Comparison of ENCODE assay signal across 8 cellular contexts in the genomic region with DNA sequence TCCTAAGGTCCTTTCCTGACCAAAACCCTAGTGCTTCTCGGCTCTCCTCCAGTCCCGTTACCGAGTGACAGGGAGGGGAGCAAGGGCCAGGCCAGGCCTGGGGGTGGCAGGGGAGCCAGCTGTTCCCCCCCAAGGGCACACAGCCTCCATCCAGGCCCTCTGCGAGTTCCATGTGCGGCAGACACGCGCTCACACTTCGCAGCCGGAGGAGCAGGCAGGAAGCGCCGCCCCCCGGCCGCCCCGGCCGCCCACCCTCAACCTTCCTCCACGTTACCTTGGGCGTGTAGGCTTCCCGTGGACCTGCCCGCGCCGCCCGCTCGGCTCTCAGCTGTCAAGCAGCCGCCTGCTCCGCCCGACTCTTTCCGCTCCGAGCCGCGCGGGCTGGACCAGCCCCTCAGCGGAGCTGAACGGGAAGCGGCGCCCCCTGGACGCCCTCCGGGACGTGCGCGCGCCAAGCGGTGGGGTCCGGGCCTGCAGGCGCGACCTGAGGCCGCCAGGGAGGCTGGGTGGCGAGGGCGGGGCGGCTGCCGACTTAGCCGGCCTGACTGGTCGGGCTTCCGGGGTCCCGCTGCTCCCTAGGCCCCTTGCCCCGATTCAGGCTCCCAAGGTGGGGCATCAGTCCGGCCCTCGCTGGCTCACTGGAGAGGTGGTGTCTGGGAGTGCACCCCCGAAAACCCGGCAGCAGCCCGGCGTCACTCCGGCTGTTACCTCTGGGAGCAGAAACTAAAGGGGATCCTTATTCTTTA. TPM values are rescaled to one million over a fixed set of nuclear protein-coding genes. Genes with fewer than 3 reads are reported as not detected.
DNase-seq lines count a peak whose midpoint lies in the region; ATAC-seq, FAIRE-seq and TF ChIP-seq lines count a peak whose summit lies in the region.

A gene with protein sequence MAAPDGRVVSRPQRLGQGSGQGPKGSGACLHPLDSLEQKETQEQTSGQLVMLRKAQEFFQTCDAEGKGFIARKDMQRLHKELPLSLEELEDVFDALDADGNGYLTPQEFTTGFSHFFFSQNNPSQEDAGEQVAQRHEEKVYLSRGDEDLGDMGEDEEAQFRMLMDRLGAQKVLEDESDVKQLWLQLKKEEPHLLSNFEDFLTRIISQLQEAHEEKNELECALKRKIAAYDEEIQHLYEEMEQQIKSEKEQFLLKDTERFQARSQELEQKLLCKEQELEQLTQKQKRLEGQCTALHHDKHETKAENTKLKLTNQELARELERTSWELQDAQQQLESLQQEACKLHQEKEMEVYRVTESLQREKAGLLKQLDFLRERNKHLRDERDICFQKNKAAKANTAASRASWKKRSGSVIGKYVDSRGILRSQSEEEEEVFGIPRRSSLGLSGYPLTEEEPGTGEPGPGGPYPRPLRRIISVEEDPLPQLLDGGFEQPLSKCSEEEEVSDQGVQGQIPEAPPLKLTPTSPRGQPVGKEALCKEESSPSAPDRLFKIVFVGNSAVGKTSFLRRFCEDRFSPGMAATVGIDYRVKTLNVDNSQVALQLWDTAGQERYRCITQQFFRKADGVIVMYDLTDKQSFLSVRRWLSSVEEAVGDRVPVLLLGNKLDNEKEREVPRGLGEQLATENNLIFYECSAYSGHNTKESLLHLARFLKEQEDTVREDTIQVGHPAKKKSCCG (minus strand): TSS at position 369 of the 746 bp plus-strand sequence. CDS start 56,110 bp downstream, outside the sequence.

- peak within 1 kb of the TSS; percentile 98 for H3K27ac ChIP-seq in KOPT-K1 (ENCODE audit: low read depth, low read length, poor library complexity, severe bottlenecking)
- H3K27ac ChIP-seq in VCaP: peak within 1 kb of the TSS; percentile 91

- H3K9me3 ChIP-seq in KOPT-K1 (ENCODE audit: insufficient read depth, low read length, poor library complexity, severe bottlenecking): no peaks in the 10 kb centered on the region

- peaks cover 6% of the 10 kb centered on the region; the same call in 1 of the 2 replicates for H3K36me3 ChIP-seq in KOPT-K1 (ENCODE audit: insufficient read depth, low read length)

- TF ChIP-seq CTCF in VCaP (conservative IDR thresholded peaks at IDR 0.05): no peak
- no peak for TF ChIP-seq CTCF in lower leg skin (IDR thresholded peaks at IDR 0.05)

- intact Hi-C loops in lower leg skin (cut with DNase I; ENCODE audit: low total_unique reads): no loop called here

- peak; percentile 83 for ATAC-seq in GM21737 (IDR thresholded peaks at IDR 0.05; ENCODE audit: unreplicated experiment)

- WGBS in lower leg skin, 2 donors: 6 to 25% methylated on average over 7 to 23 of the region's 62 CpGs

- peak within 1 kb of the TSS; percentile 23 for H3K4me3 ChIP-seq in lower leg skin (ENCODE audit: low read depth, poor library complexity, severe bottlenecking)

- FAIRE-seq in H54 (lab: Jason Lieb, UNC): no peak

- no peak for TF ChIP-seq POLR2A in lower leg skin (IDR thresholded peaks at IDR 0.05)
- no peak for TF ChIP-seq POLR2A in H54 (IDR thresholded peaks at IDR 0.05; ENCODE audit: low read depth, low read length)

- peak; percentile 70 for DNase-seq in GDM1 (lab: John Stamatoyannopoulos, UW)
- peak; percentile 83 for DNase-seq in central memory CD4-positive, alpha-beta T cell
- peak; percentile 24 to 91 for DNase-seq in lower leg skin (ENCODE audit: low spot score in 2 of 2)
- peak; percentile 69 for DNase-seq in stimulated activated CD8-positive, alpha-beta memory T cell treated with anti-CD3 and anti-CD28 coated beads, Interleukin-12 subunit alpha, Interleukin-12 subunit beta, amount 100 ng/mL, for 1 hour (ENCODE audit: low read depth)
- no peak for DNase-seq in H54 (ENCODE audit: insufficient read length, low spot score)

RNA-seq across cellular contexts. Expression of the gene that starts here (rescaled TPM):
- total RNA-seq in lower leg skin: 10 to 100 TPM in 1 of 4 donors, 1 to 10 TPM in 3; 1.4 to 14.4 (median 6.6) TPM
